ENCODE assay signal across 34 cellular contexts in genomic region chr11:126133902-126134301, GRCh38.
DNase-seq lines count a peak whose midpoint lies in the region; ATAC-seq and TF ChIP-seq lines count a peak whose summit lies in the region.
"Had no signal": no experiment of that assay in that cellular context is flagged by ENCODE, and none has a peak within 500 bp of the region (broad histone marks: within the 10 kb centered on the region; RNA-seq: fewer than 3 reads in every experiment).

No MANE protein-coding gene starts in this region.

- H3K4me1 ChIP-seq in endodermal cell (ENCODE audit: control insufficient read depth, insufficient read depth, low read length): no peaks in the 10 kb centered on the region

- 64 to 74% methylated on average over 6 to 8 of the region's 8 CpGs for WGBS in endodermal cell (ENCODE audit: insufficient coverage in 1 of 2, insufficient read length in 1 of 2), 2 experiments

- H3K27me3 ChIP-seq in endodermal cell (ENCODE audit: control insufficient read depth, insufficient read depth, low read length, poor library complexity, severe bottlenecking): peaks cover 18% of the 10 kb centered on the region
- H3K27me3 ChIP-seq: body of pancreas, MG63, upper lobe of left lung had no signal

- no peak overlapping the region for H3K4me3 Mint-ChIP-seq in endodermal cell
- H3K4me3 Mint-ChIP-seq in neural crest cell: no peak overlapping the region
- H3K4me3 Mint-ChIP-seq in activated CD8-positive, alpha-beta T cell treated with anti-CD3 and anti-CD28 coated beads for 36 hours: no peak overlapping the region
- H3K4me3 Mint-ChIP-seq: CD4-positive, CD25-positive, alpha-beta regulatory T cell; H9; stimulated activated effector memory CD8-positive, alpha-beta T cell treated with anti-CD3 and anti-CD28 coated beads, Interleukin-12 subunit alpha, Interleukin-12 subunit beta, amount 100 ng/mL, for 72 hours had no signal

- POLR2A ChIA-PET in activated CD8-positive, alpha-beta T cell treated with anti-CD3 and anti-CD28 coated beads for 36 hours (lab: Charles Lee): interaction anchor here (0.6 kb wide), 1 partner anchor 1204 kb away, joined by 3 read pairs; no protein-coding TSS in a partner anchor

- ATAC-seq in HG02623 (IDR thresholded peaks at IDR 0.05; ENCODE audit: unreplicated experiment): no peak
- ATAC-seq in activated CD8-positive, alpha-beta T cell treated with anti-CD3 and anti-CD28 coated beads for 36 hours: no peak
- ATAC-seq in GM21367 (IDR thresholded peaks at IDR 0.05; ENCODE audit: unreplicated experiment): no peak
- ATAC-seq: body of pancreas; stimulated activated effector memory CD8-positive, alpha-beta T cell treated with anti-CD3 and anti-CD28 coated beads, Interleukin-12 subunit alpha, Interleukin-12 subunit beta, amount 100 ng/mL, for 72 hours had no signal

- H3K27ac Mint-ChIP-seq in endodermal cell (no peak overlapping the region), neural crest cell (ENCODE audit: unreplicated experiment) (no peak overlapping the region)
- no peak overlapping the region for H3K27ac Mint-ChIP-seq in activated CD8-positive, alpha-beta T cell treated with anti-CD3 and anti-CD28 coated beads for 36 hours
- H3K27ac Mint-ChIP-seq: activated T-helper 2 cell treated with anti-CD3 and anti-CD28 coated beads, Interferon-gamma antibody, Interleukin-2, Interleukin-4, amounts not matched to agents 10 μg/mL and 5 μg/mL and 100 μg/mL, durations not matched to agents 14 hours and 24 hours and 36 hours; H9; stimulated activated effector memory CD8-positive, alpha-beta T cell treated with anti-CD3 and anti-CD28 coated beads, Interleukin-12 subunit alpha, Interleukin-12 subunit beta, amount 100 ng/mL, for 72 hours had no signal

- CTCF ChIA-PET in activated CD8-positive, alpha-beta T cell treated with anti-CD3 and anti-CD28 coated beads for 36 hours (lab: Charles Lee): interaction anchor here (1.0 to 1.2 kb wide), 3 partner anchors 60 to 347 kb away, joined by 3 to 4 read pairs (median 3); no protein-coding TSS in a partner anchor

- DNase-seq in NCI-H82 (lab: John Stamatoyannopoulos, UW): peak; percentile 36
- DNase-seq in NCI-H82 treated with DMSO at 0.1 percent for 48 hours (lab: John Stamatoyannopoulos, UW; ENCODE audit: unreplicated experiment): no peak
- peak; percentile 57 for DNase-seq in endodermal cell
- DNase-seq in neural crest cell (ENCODE audit: low read depth, low spot score): peak; percentile 36
- DNase-seq in Ammon's horn (ENCODE audit: low spot score): no peak
- no peak for DNase-seq in activated CD8-positive, alpha-beta T cell treated with anti-CD3 and anti-CD28 coated beads for 36 hours
- DNase-seq: activated CD4-positive, alpha-beta T cell treated with anti-CD3 and anti-CD28 coated beads for 48 hours; activated CD8-positive, alpha-beta memory T cell treated with anti-CD3 and anti-CD28 coated beads for 24 hours; activated naive CD4-positive, alpha-beta T cell treated with anti-CD3 and anti-CD28 coated beads, Interleukin-2, amount 50 U/mL, for 16 hours; activated T-cell treated with anti-CD3 and anti-CD28 coated beads for 4 hours; body of pancreas; Calu3; CD4-positive, CD25-positive, alpha-beta regulatory T cell; cerebellar nuclear complex; DND-41; H9; KG1; MG63; NCI-H1105; NCI-H2081; NCI-H345; NCI-H774; SHP77 treated with DMSO at 0.1 percent for 48 hours; substantia nigra; SW 1271; upper lobe of left lung had no signal

- no peaks in the 10 kb centered on the region for H3K9me3 Mint-ChIP-seq in endodermal cell
- H3K9me3 Mint-ChIP-seq in neural crest cell: no peaks in the 10 kb centered on the region
- no peaks in the 10 kb centered on the region for H3K9me3 Mint-ChIP-seq in activated CD8-positive, alpha-beta T cell treated with anti-CD3 and anti-CD28 coated beads for 36 hours
- H3K9me3 Mint-ChIP-seq: activated T-helper 2 cell treated with anti-CD3 and anti-CD28 coated beads, Interferon-gamma antibody, Interleukin-2, Interleukin-4, amounts not matched to agents 10 μg/mL and 5 μg/mL and 100 μg/mL, durations not matched to agents 14 hours and 24 hours and 36 hours; CD4-positive, CD25-positive, alpha-beta regulatory T cell; H9; stimulated activated effector memory CD8-positive, alpha-beta T cell treated with anti-CD3 and anti-CD28 coated beads, Interleukin-12 subunit alpha, Interleukin-12 subunit beta, amount 100 ng/mL, for 72 hours had no signal

- H3K27me3 Mint-ChIP-seq in endodermal cell (ENCODE audit: insufficient read depth) (peaks cover 9% of the 10 kb centered on the region), neural crest cell (ENCODE audit: low read depth) (peaks cover 87% of the 10 kb centered on the region)
- H3K27me3 Mint-ChIP-seq in activated CD8-positive, alpha-beta T cell treated with anti-CD3 and anti-CD28 coated beads for 36 hours: peaks cover 2% of the 10 kb centered on the region

- H3K4me3 ChIP-seq in endodermal cell (ENCODE audit: low read length): no peak overlapping the region
- H3K4me3 ChIP-seq: body of pancreas, lung, MG63, upper lobe of left lung had no signal

- H3K36me3 Mint-ChIP-seq in endodermal cell (ENCODE audit: low read depth) (no peaks in the 10 kb centered on the region), neural crest cell (ENCODE audit: low read depth) (no peaks in the 10 kb centered on the region)
- no peaks in the 10 kb centered on the region for H3K36me3 Mint-ChIP-seq in activated CD8-positive, alpha-beta T cell treated with anti-CD3 and anti-CD28 coated beads for 36 hours (ENCODE audit: low read depth)
- H3K36me3 Mint-ChIP-seq: CD4-positive, CD25-positive, alpha-beta regulatory T cell; stimulated activated effector memory CD8-positive, alpha-beta T cell treated with anti-CD3 and anti-CD28 coated beads, Interleukin-12 subunit alpha, Interleukin-12 subunit beta, amount 100 ng/mL, for 72 hours had no signal

- intact Hi-C loops in activated CD8-positive, alpha-beta T cell treated with anti-CD3 and anti-CD28 coated beads for 36 hours (cut with micrococcal nuclease): no loop called here

- TF ChIP-seq CTCF in endodermal cell (conservative IDR thresholded peaks at IDR 0.05): no peak
- TF ChIP-seq CTCF in neural crest cell (conservative IDR thresholded peaks at IDR 0.05): no peak
- TF ChIP-seq CTCF in activated CD8-positive, alpha-beta T cell treated with anti-CD3 and anti-CD28 coated beads for 36 hours (IDR thresholded peaks at IDR 0.05): no peak

- no peak overlapping the region for H3K9ac ChIP-seq in endodermal cell (ENCODE audit: extremely low read depth, low read length, poor library complexity, severe bottlenecking)

- H3K9me3 ChIP-seq in endodermal cell (ENCODE audit: control insufficient read depth, low read length): no peaks in the 10 kb centered on the region
- H3K9me3 ChIP-seq: body of pancreas, MG63, neutrophil, upper lobe of left lung had no signal

- peak overlapping the region; percentile 25 for H3K27ac ChIP-seq in endodermal cell (ENCODE audit: low read depth, low read length)
- H3K27ac ChIP-seq: HL-60, neutrophil, VCaP had no signal

- no peaks in the 10 kb centered on the region for H3K36me3 ChIP-seq in endodermal cell (ENCODE audit: control insufficient read depth, insufficient read depth, low read length)
- H3K36me3 ChIP-seq: MG63, neutrophil, upper lobe of left lung had no signal

- H3K4me1 Mint-ChIP-seq in endodermal cell (peaks cover 28% of the 10 kb centered on the region), neural crest cell (peaks cover 29% of the 10 kb centered on the region)
- no peaks in the 10 kb centered on the region for H3K4me1 Mint-ChIP-seq in activated CD8-positive, alpha-beta T cell treated with anti-CD3 and anti-CD28 coated beads for 36 hours (ENCODE audit: low read depth)
- H3K4me1 Mint-ChIP-seq: CD4-positive, CD25-positive, alpha-beta regulatory T cell; stimulated activated effector memory CD8-positive, alpha-beta T cell treated with anti-CD3 and anti-CD28 coated beads, Interleukin-12 subunit alpha, Interleukin-12 subunit beta, amount 100 ng/mL, for 72 hours had no signal

Comparison
In these comparisons a context has a peak if more than half of its experiments do, and no peak if none do; other contexts are left out.
1. DNase-seq: peak in NCI-H82 (single experiment), endodermal cell (single experiment) and neural crest cell (single experiment); none in NCI-H82 treated with DMSO at 0.1 percent for 48 hours (single experiment), Ammon's horn (single experiment) and activated CD8-positive, alpha-beta T cell treated with anti-CD3 and anti-CD28 coated beads for 36 hours (single experiment).